In the genomic region with DNA sequence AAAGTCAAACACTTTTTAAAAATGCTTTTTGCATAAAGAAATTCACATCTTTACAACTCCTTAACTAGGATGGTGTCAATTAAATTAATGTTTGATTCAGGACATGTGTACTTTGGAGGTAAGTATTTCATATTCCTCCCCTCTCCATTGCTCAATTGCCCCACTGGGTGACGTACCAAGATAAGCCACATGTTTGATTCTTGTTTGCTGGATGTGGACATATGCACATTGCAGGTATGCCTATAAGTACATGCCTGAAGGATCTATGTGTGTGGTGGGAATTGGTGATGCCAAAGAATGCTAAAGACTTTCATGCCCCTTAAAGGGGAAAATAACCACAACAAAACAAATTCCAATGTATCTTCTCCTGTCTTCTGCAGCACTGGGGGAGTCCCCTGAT, we compare ENCODE assay signal across 9 cellular contexts. TPM values are rescaled to one million over a fixed set of nuclear protein-coding genes. Genes with fewer than 3 reads are reported as not detected.
DNase-seq lines count a peak whose midpoint lies in the region; ATAC-seq and TF ChIP-seq lines count a peak whose summit lies in the region.
"Had no signal": no experiment of that assay in that cellular context is flagged by ENCODE, and none has a peak within 500 bp of the region (broad histone marks: within the 10 kb centered on the region; RNA-seq: fewer than 3 reads in every experiment).

No MANE protein-coding gene starts in this region.

- H2AFZ ChIP-seq in IMR-90 (replicated peaks; ENCODE audit: low read length, poor library complexity): no peak overlapping the region

- no peak for TF ChIP-seq CTCF in IMR-90 (conservative IDR thresholded peaks at IDR 0.05; ENCODE audit: low read depth, low read length)
- TF ChIP-seq CTCF in left ventricle myocardium inferior (IDR thresholded peaks at IDR 0.05; ENCODE audit: borderline replicate concordance): no peak

- H2BK5ac ChIP-seq in IMR-90 (ENCODE audit: low read depth, low read length, poor library complexity, severe bottlenecking): peak overlapping the region; percentile 95

- H3K4me2 ChIP-seq in IMR-90 (ENCODE audit: low read depth, low read length): peak overlapping the region; percentile 75

- peaks cover 98% of the 10 kb centered on the region for H4K20me1 ChIP-seq in IMR-90 (ENCODE audit: insufficient read depth, low read length)

- H2BK20ac ChIP-seq in IMR-90 (ENCODE audit: low read depth, low read length): peak overlapping the region; percentile 64

- H4K8ac ChIP-seq in IMR-90 (ENCODE audit: low read depth in 2 of 2, low read length in 2 of 2): peak overlapping the region; percentile 19 to 37

- peak overlapping the region; percentile 93 to 100 (median 95) for H3K27ac Mint-ChIP-seq in CD4-positive, alpha-beta memory T cell
- H3K27ac Mint-ChIP-seq in memory B cell: peak overlapping the region; percentile 94

- POLR2A ChIA-PET in CD4-positive, alpha-beta memory T cell (lab: Charles Lee; ENCODE audit: partially characterized antibody): interaction anchor here (1.0 to 15.5 kb wide), 14 partner anchors 18 to 161 kb away, joined by 3 to 1106 read pairs (median 5); no protein-coding TSS in a partner anchor
- POLR2A ChIA-PET in IMR-90 (lab: Charles Lee; ENCODE audit: unreplicated experiment): interaction anchor here (0.6 to 1.5 kb wide), 5 partner anchors 30 to 218 kb away, joined by 3 to 5 read pairs (median 3); no protein-coding TSS in a partner anchor

- peaks cover 41% of the 10 kb centered on the region for H3K9me1 ChIP-seq in IMR-90 (ENCODE audit: insufficient read depth, low read length)

- peaks cover 64 to 94% (median 75%) of the 10 kb centered on the region in 4 donors for H3K4me1 Mint-ChIP-seq in CD4-positive, alpha-beta memory T cell
- peaks cover 66% of the 10 kb centered on the region for H3K4me1 Mint-ChIP-seq in memory B cell

- no peaks in the 10 kb centered on the region for H3K27me3 ChIP-seq in CD4-positive, alpha-beta memory T cell (ENCODE audit: insufficient read depth, low read length)
- no peaks in the 10 kb centered on the region for H3K27me3 ChIP-seq in IMR-90 (ENCODE audit: control insufficient read depth, insufficient read depth, low read length)
- no peaks in the 10 kb centered on the region for H3K27me3 ChIP-seq in left ventricle myocardium inferior (ENCODE audit: low read depth)

- H3K4me1 ChIP-seq in CD4-positive, alpha-beta memory T cell (ENCODE audit: insufficient read depth, low read length): peaks cover 78% of the 10 kb centered on the region
- H3K4me1 ChIP-seq in IMR-90 (ENCODE audit: control insufficient read depth, insufficient read depth, low read length) (peaks cover 33% of the 10 kb centered on the region), left ventricle myocardium inferior (peaks cover 20% of the 10 kb centered on the region)

- H3K27ac ChIP-seq in CD4-positive, alpha-beta memory T cell (ENCODE audit: low read depth, low read length): peak overlapping the region; percentile 73
- H3K27ac ChIP-seq in IMR-90 (ENCODE audit: insufficient read depth, low read length) (peak overlapping the region; percentile 64; the same call in 1 of the 2 replicates), left ventricle myocardium inferior (replicated peaks) (no peak overlapping the region)

- CTCF ChIA-PET in CD4-positive, alpha-beta memory T cell (lab: Charles Lee; ENCODE audit: partially characterized antibody): interaction anchor here (1.0 to 10.3 kb wide), 3 partner anchors 18 to 145 kb away, joined by 3 to 151 read pairs (median 4); no protein-coding TSS in a partner anchor
- CTCF ChIA-PET in IMR-90 (lab: Yijun Ruan, JAX): no interaction called here

- no CpG with 5 or more reads among the region's 1 CpG for WGBS in IMR-90 (ENCODE audit: extremely low coverage in 2 of 2, insufficient read length in 1 of 2), 2 experiments

- no peak overlapping the region; the same call in 1 of the 2 replicates for H3K9ac ChIP-seq in IMR-90 (ENCODE audit: low read depth, low read length)

- intact Hi-C loops in CD4-positive, alpha-beta memory T cell (cut with micrococcal nuclease): loop anchor here (1.0 to 5.0 kb wide), 8 partner anchors 7 to 247 kb away; a partner anchor contains a TSS
- intact Hi-C loops in IMR-90 (cut with micrococcal nuclease): loop anchor here (2.0 to 10.0 kb wide), 5 partner anchors 46 to 560 kb away; no protein-coding TSS in a partner anchor
- intact Hi-C loops in left ventricle myocardium inferior (cut with micrococcal nuclease): no loop called here

- H3K23ac ChIP-seq in IMR-90 (ENCODE audit: low read depth, low read length): peak overlapping the region; percentile 79

- peaks cover 6% of the 10 kb centered on the region for H3K36me3 ChIP-seq in CD4-positive, alpha-beta memory T cell (ENCODE audit: insufficient read depth, low read length)
- H3K36me3 ChIP-seq in IMR-90 (ENCODE audit: control insufficient read depth, insufficient read depth, low read length): peaks cover 50% of the 10 kb centered on the region
- H3K36me3 ChIP-seq in left ventricle myocardium inferior: no peaks in the 10 kb centered on the region

- TF ChIP-seq POLR2A in IMR-90 (IDR thresholded peaks at IDR 0.05; ENCODE audit: low read depth, low read length): no peak

- H3K4me3 ChIP-seq in CD4-positive, alpha-beta memory T cell (ENCODE audit: low read length in 2 of 2): peak overlapping the region; percentile 25 to 59
- H3K4me3 ChIP-seq in IMR-90 (ENCODE audit: insufficient read depth, low read depth, low read length) (no peak overlapping the region), left ventricle myocardium inferior (no peak overlapping the region)

- peak overlapping the region; percentile 25 for H3K18ac ChIP-seq in IMR-90 (ENCODE audit: low read depth, low read length)

- ATAC-seq in IMR-90 (ENCODE audit: low read depth) (peak; percentile 1; the same call in 1 of the 2 replicates), memory B cell (ENCODE audit: low read depth) (no peak), GM19455 (IDR thresholded peaks at IDR 0.05; ENCODE audit: unreplicated experiment) (no peak), HG03439 (IDR thresholded peaks at IDR 0.05; ENCODE audit: unreplicated experiment) (no peak)

- H3K36me3 Mint-ChIP-seq in CD4-positive, alpha-beta memory T cell: peaks cover 51 to 89% of the 10 kb centered on the region in 2 donors
- H3K36me3 Mint-ChIP-seq in memory B cell: peaks cover 18% of the 10 kb centered on the region

- H3K27me3 Mint-ChIP-seq in CD4-positive, alpha-beta memory T cell: no peaks in the 10 kb centered on the region
- no peaks in the 10 kb centered on the region for H3K27me3 Mint-ChIP-seq in memory B cell

- peaks cover 3 to 54% of the 10 kb centered on the region in 2 experiments; a peak in 3 of 4 replicates for H3K79me1 ChIP-seq in IMR-90 (ENCODE audit: low read depth in 1 of 2, low read length in 2 of 2)

- peak overlapping the region; percentile 77 for H3K14ac ChIP-seq in IMR-90 (replicated peaks; ENCODE audit: low read depth, low read length)

- peak overlapping the region; percentile 35; the same call in 2 of the 3 replicates for H2BK15ac ChIP-seq in IMR-90 (ENCODE audit: low read depth, low read length)

- peak overlapping the region; percentile 78 for H2BK120ac ChIP-seq in IMR-90 (ENCODE audit: low read depth, low read length)

- H3K9me3 Mint-ChIP-seq in CD4-positive, alpha-beta memory T cell: no peaks in the 10 kb centered on the region
- H3K9me3 Mint-ChIP-seq in memory B cell: no peaks in the 10 kb centered on the region

- H3K9me3 ChIP-seq in CD4-positive, alpha-beta memory T cell (ENCODE audit: control insufficient read depth in 1 of 2, low read length in 2 of 2): no peaks in the 10 kb centered on the region
- H3K9me3 ChIP-seq in IMR-90 (ENCODE audit: control insufficient read depth, insufficient read depth, low read length) (peaks cover 1% of the 10 kb centered on the region; the same call in 1 of the 2 replicates), left ventricle myocardium inferior (replicated peaks) (no peaks in the 10 kb centered on the region)

- H2AK5ac ChIP-seq in IMR-90 (ENCODE audit: low read depth, low read length): peak overlapping the region; percentile 64; the same call in 1 of the 2 replicates

- BruUV-seq in IMR-90 (replicated peaks; lab: Mats Ljungman, UMichigan): no TSS peak

- peak overlapping the region; percentile 54 for H4K91ac ChIP-seq in IMR-90 (ENCODE audit: insufficient read depth, low read depth, low read length)

- DNase-seq in CD4-positive, alpha-beta memory T cell: peak in 2 of 5 donors; percentile 5 to 58
- peak; percentile 72 for DNase-seq in IMR-90
- peak; percentile 55 for DNase-seq in amniotic epithelial cell (ENCODE audit: low read depth)
- DNase-seq in memory B cell (ENCODE audit: low spot score in 2 of 2): no peak
- DNase-seq in left ventricle myocardium inferior: no peak
- no peak for DNase-seq in retina
- DNase-seq: NCI-H526 had no signal

- peak overlapping the region; percentile 60; the same call in 1 of the 2 replicates for H3K56ac ChIP-seq in IMR-90 (ENCODE audit: extremely low read depth, insufficient read depth, low read length)

- no peak for TF ChIP-seq RAD21 in IMR-90 (IDR thresholded peaks at IDR 0.05; ENCODE audit: low read length)

- peak overlapping the region; percentile 75 for H3K4ac ChIP-seq in IMR-90 (ENCODE audit: low read depth, low read length)

- H3K4me3 Mint-ChIP-seq in CD4-positive, alpha-beta memory T cell: peak overlapping the region; percentile 83 to 99 (median 98)
- peak overlapping the region; percentile 73 for H3K4me3 Mint-ChIP-seq in memory B cell

- no peak overlapping the region for H2AK9ac ChIP-seq in IMR-90 (replicated peaks; ENCODE audit: low read depth, low read length, poor library complexity)

- H4K5ac ChIP-seq in IMR-90 (ENCODE audit: low read depth, low read length): peak overlapping the region; percentile 76; the same call in 1 of the 2 replicates

- dilution Hi-C loops in IMR-90 (cut with HindIII; ENCODE audit: low sequenced_read_pairs, unreplicated experiment): no loop called here

- in situ Hi-C loops in IMR-90 (cut with MboI; ENCODE audit: low sequenced_read_pairs): loop anchor here (5.0 kb wide), 1 partner anchor 148 kb away; no protein-coding TSS in a partner anchor

TF ChIP-seq in IMR-90, 13 proteins besides CTCF, POLR2A, EP300 and RAD21 (continues in another document):
- TF ChIP-seq CEBPB (IDR thresholded peaks at IDR 0.05; ENCODE audit: low read depth, low read length): peak; percentile 94
- no peak for TF ChIP-seq CHD1 (IDR thresholded peaks at IDR 0.05; ENCODE audit: low read depth, low read length)
- TF ChIP-seq, protein P1, sequence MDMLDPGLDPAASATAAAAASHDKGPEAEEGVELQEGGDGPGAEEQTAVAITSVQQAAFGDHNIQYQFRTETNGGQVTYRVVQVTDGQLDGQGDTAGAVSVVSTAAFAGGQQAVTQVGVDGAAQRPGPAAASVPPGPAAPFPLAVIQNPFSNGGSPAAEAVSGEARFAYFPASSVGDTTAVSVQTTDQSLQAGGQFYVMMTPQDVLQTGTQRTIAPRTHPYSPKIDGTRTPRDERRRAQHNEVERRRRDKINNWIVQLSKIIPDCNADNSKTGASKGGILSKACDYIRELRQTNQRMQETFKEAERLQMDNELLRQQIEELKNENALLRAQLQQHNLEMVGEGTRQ (IDR thresholded peaks at IDR 0.05; ENCODE audit: low read depth, low read length): no peak

RNA-seq across cellular contexts. Expression of a gene that starts 5.8 kb away (rescaled TPM):
- 100 to 1,000 TPM; 808 to 809 TPM for total RNA-seq in CD4-positive, alpha-beta memory T cell
- 100 to 1,000 TPM; 390 to 554 TPM for polyA plus RNA-seq in CD4-positive, alpha-beta memory T cell
- 341 and 357 TPM in 2 replicates for total RNA-seq in IMR-90 (2012; rRNA removed)
- 947 and 1,094 TPM in 2 replicates for polyA plus RNA-seq in IMR-90 (2012; rRNA removed)
- polyA plus RNA-seq in IMR-90 (2012; cell fraction: cytosol; rRNA removed): 502 and 1,091 TPM in 2 replicates
- 461 and 652 TPM in 2 replicates for polyA plus RNA-seq in IMR-90 (2012; cell fraction: nucleus; rRNA removed; ENCODE audit: low replicate concordance)
- total RNA-seq in left ventricle myocardium inferior: 14.0 TPM

Comparison
In these comparisons a context has a peak if more than half of its experiments do, and no peak if none do; other contexts are left out.
1. DNase-seq: peak in IMR-90 (single experiment) and amniotic epithelial cell (single experiment); none in memory B cell (0 of 2), left ventricle myocardium inferior (single experiment) and retina (single experiment).
2. H3K4me3 ChIP-seq: peak in CD4-positive, alpha-beta memory T cell (2 of 2); none in IMR-90 (single experiment) and left ventricle myocardium inferior (single experiment).
3. RNA of a gene that starts 5.8 kb away (total RNA-seq): 808 to 809 TPM in CD4-positive, alpha-beta memory T cell and 341 to 357 TPM in IMR-90; 14.0 TPM in left ventricle myocardium inferior (single experiment); every median in the first group is over 10 times any median in the second.